8 cellular contexts compared by ENCODE assay signal in genomic region chr12:100348657-100349454, GRCh38. TPM values are rescaled to one million over a fixed set of nuclear protein-coding genes. Genes with fewer than 3 reads are reported as not detected.
DNase-seq lines count a peak whose midpoint lies in the region; ATAC-seq and TF ChIP-seq lines count a peak whose summit lies in the region.

No MANE protein-coding gene starts in this region.

- H3K27me3 Mint-ChIP-seq in CD14-positive monocyte (ENCODE audit: low read depth in 3 of 3): peaks cover 2 to 3% (median 2%) of the 10 kb centered on the region in 3 donors

- in situ Hi-C loops in SK-MEL-5 (cut with HindIII; ENCODE audit: low pct_unique_long_range_greater_than_20kb, low sequenced_read_pairs): no loop called here

- H3K4me1 Mint-ChIP-seq in CD14-positive monocyte: no peaks in the 10 kb centered on the region

- intact Hi-C loops in CD14-positive monocyte (cut with micrococcal nuclease): no loop called here

- H3K4me3 Mint-ChIP-seq in CD14-positive monocyte: no peak overlapping the region

- no peaks in the 10 kb centered on the region for H3K36me3 Mint-ChIP-seq in CD14-positive monocyte

- ATAC-seq in GM18502 (IDR thresholded peaks at IDR 0.05; ENCODE audit: poor library complexity, unreplicated experiment): no peak

- H3K27ac Mint-ChIP-seq in CD14-positive monocyte: no peak overlapping the region

- no peaks in the 10 kb centered on the region for H3K9me3 Mint-ChIP-seq in CD14-positive monocyte

- DNase-seq in CD14-positive monocyte (ENCODE audit: low spot score) (no peak), HuH-7.5 (ENCODE audit: low spot score) (peak; percentile 19), SK-MEL-5 (ENCODE audit: low read depth, low spot score) (peak; percentile 75), inferior parietal cortex (ENCODE audit: extremely low spot score) (peak; percentile 53), cerebellar nuclear complex (lab: John Stamatoyannopoulos, UW) (no peak), substantia nigra (lab: John Stamatoyannopoulos, UW) (no peak)
- DNase-seq in stimulated activated CD4-positive, alpha-beta T cell treated with anti-CD3 and anti-CD28 coated beads, Interleukin-4, amount 100 ng/mL, for 1 hour: no peak

- TF ChIP-seq CTCF in CD14-positive monocyte (IDR thresholded peaks at IDR 0.05): peak; percentile 12

- H3K27ac ChIP-seq in substantia nigra (ENCODE audit: low read depth, low read length, poor library complexity, severe bottlenecking): no peak overlapping the region

RNA-seq across cellular contexts. Expression of gene SLC17A8, which starts 8.0 kb away (rescaled TPM):
- polyA plus RNA-seq in CD14-positive monocyte: not detected
- total RNA-seq in SK-MEL-5 (2014; rRNA removed; shearing (Covaris generic)): 0.11 TPM in 1 of 2 replicates, not detected in the other
- not detected in 2 replicates for polyA plus RNA-seq in SK-MEL-5 (2015; cell fraction: cytosol; rRNA removed)
- polyA plus RNA-seq in SK-MEL-5 (2015; cell fraction: nucleus; rRNA removed): not detected in 2 replicates

Comparison
In these comparisons a context has a peak if more than half of its experiments do, and no peak if none do; other contexts are left out.
1. DNase-seq: peak in HuH-7.5 (single experiment), SK-MEL-5 (single experiment) and inferior parietal cortex (single experiment); none in CD14-positive monocyte (single experiment), cerebellar nuclear complex (0 of 2), stimulated activated CD4-positive, alpha-beta T cell treated with anti-CD3 and anti-CD28 coated beads, Interleukin-4, amount 100 ng/mL, for 1 hour (single experiment) and substantia nigra (0 of 49).